ENCODE assay signal across 11 cellular contexts in the genomic region with DNA sequence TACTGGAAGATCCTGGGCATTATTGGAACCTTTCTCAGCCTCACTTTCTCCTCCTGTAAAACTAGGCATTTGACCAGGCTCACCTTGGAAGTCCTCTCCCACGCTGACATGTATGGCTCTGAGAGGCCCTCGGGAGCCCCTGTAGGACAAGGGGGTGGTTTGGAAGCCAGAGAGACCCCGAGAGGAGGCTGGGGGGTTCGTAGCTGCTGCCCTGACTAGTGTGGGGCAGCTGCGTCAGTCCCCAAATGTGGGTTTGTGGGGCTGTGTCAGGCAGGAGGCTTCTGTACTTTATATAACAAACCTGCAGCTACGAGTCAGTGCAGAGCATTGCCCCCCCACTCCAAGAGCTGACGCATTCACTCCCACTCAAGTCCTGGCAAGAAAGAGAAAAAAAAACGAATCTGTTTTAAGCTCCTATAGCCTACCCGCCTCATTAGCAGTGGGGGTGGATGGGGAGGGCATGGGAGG. TPM values are rescaled to one million over a fixed set of nuclear protein-coding genes. Genes with fewer than 3 reads are reported as not detected.
DNase-seq lines count a peak whose midpoint lies in the region; ATAC-seq, FAIRE-seq and TF ChIP-seq lines count a peak whose summit lies in the region.
"Had no signal": no experiment of that assay in that cellular context is flagged by ENCODE, and none has a peak within 500 bp of the region (broad histone marks: within the 10 kb centered on the region; RNA-seq: fewer than 3 reads in every experiment).

No MANE protein-coding gene starts in this region.

- H3K4me1 ChIP-seq in ES-I3 (ENCODE audit: insufficient read depth, low read length) (peaks cover 37% of the 10 kb centered on the region), adipocyte (ENCODE audit: control insufficient read depth, insufficient read depth, low read length) (peaks cover 34% of the 10 kb centered on the region), kidney (ENCODE audit: control insufficient read depth in 1 of 2, insufficient read depth in 1 of 2, low read depth in 1 of 2, low read length in 2 of 2) (peaks cover 16 to 33% of the 10 kb centered on the region in 2 donors), gastrocnemius medialis (peaks cover 0 to 2% of the 10 kb centered on the region in 2 donors)

- H3K27ac ChIP-seq in kidney (ENCODE audit: low read depth in 2 of 2, low read length in 2 of 2) (peak overlapping the region; percentile 88 to 97), gastrocnemius medialis (peak overlapping the region; percentile 18 to 83 (median 81))
- H3K27ac ChIP-seq: spleen had no signal

- in situ Hi-C loops in gastrocnemius medialis (cut with MboI; ENCODE audit: low sequenced_read_pairs in 4 of 4), result no loop called here

- no peak for ATAC-seq in gastrocnemius medialis
- no peak for ATAC-seq in GM21447 (IDR thresholded peaks at IDR 0.05; ENCODE audit: unreplicated experiment)
- no peak for ATAC-seq in HG03432 (IDR thresholded peaks at IDR 0.05; ENCODE audit: unreplicated experiment)
- no peak for ATAC-seq in GM21526 (IDR thresholded peaks at IDR 0.05; ENCODE audit: low FRiP score, unreplicated experiment)

- no peaks in the 10 kb centered on the region for H3K9me3 ChIP-seq in ES-I3 (ENCODE audit: control insufficient read depth, insufficient read depth, low read length)
- H3K9me3 ChIP-seq in adipocyte (ENCODE audit: control insufficient read depth, low read length), result no peaks in the 10 kb centered on the region
- no peaks in the 10 kb centered on the region for H3K9me3 ChIP-seq in kidney (ENCODE audit: control insufficient read depth in 1 of 2, low read length in 2 of 2)
- no peaks in the 10 kb centered on the region for H3K9me3 ChIP-seq in gastrocnemius medialis
- H3K9me3 ChIP-seq: spleen had no signal

- peaks cover 5% of the 10 kb centered on the region for H3K27me3 ChIP-seq in adipocyte (replicated peaks; ENCODE audit: control insufficient read depth, insufficient read depth, low read length)
- H3K27me3 ChIP-seq in gastrocnemius medialis, result peaks cover 5 to 11% (median 6%) of the 10 kb centered on the region in 3 donors

- H3K4me3 ChIP-seq in adipocyte (ENCODE audit: low read length) (peak overlapping the region; percentile 81), kidney (ENCODE audit: low read length in 2 of 2) (peak overlapping the region; percentile 66 to 95), gastrocnemius medialis (peak overlapping the region; percentile 51 to 63 (median 53))
- H3K4me3 ChIP-seq: spleen had no signal

- TF ChIP-seq CTCF in kidney (IDR thresholded peaks at IDR 0.05; ENCODE audit: borderline replicate concordance, extremely low read depth, insufficient read depth) (no peak), gastrocnemius medialis (IDR thresholded peaks at IDR 0.05 in 4 of 5, conservative IDR thresholded peaks at IDR 0.05 in 1 of 5) (no peak)

- H3K36me3 ChIP-seq in ES-I3 (ENCODE audit: insufficient read depth, low read length) (no peaks in the 10 kb centered on the region), adipocyte (ENCODE audit: control insufficient read depth, insufficient read depth, low read length, severe bottlenecking) (no peaks in the 10 kb centered on the region), kidney (ENCODE audit: control insufficient read depth in 1 of 2, insufficient read depth in 2 of 2, low read length in 2 of 2) (no peaks in the 10 kb centered on the region), gastrocnemius medialis (no peaks in the 10 kb centered on the region)
- H3K36me3 ChIP-seq: spleen had no signal

- FAIRE-seq in kidney (lab: Jason Lieb, UNC), result no peak

- no peak for TF ChIP-seq POLR2A in gastrocnemius medialis (IDR thresholded peaks at IDR 0.05)

- H3K9ac ChIP-seq in ES-I3 (ENCODE audit: low read depth, low read length) (peak overlapping the region; percentile 10; the same call in 1 of the 2 replicates), adipocyte (ENCODE audit: low read length) (peak overlapping the region; percentile 83), kidney (ENCODE audit: low read length in 2 of 2) (peak overlapping the region; percentile 78 to 96)

- intact Hi-C loops in kidney (cut with DNase I), result no loop called here
- intact Hi-C loops in gastrocnemius medialis (cut with DNase I; ENCODE audit: low total_unique reads), result loop anchor here (5.0 kb wide), 1 partner anchor 72 kb away; no protein-coding TSS in a partner anchor

- DNase-seq in adipocyte (ENCODE audit: low read depth) (peak; percentile 24), kidney (no peak), gastrocnemius medialis (no peak), NCI-H1436 (lab: John Stamatoyannopoulos, UW) (no peak)
- DNase-seq: activated B cell treated with CpG ODN at 0.5 μM for 24 hours, NCI-H510A, spleen had no signal

RNA-seq across cellular contexts. Expression of gene CX3CL1, which starts 1.8 kb away (rescaled TPM):
- total RNA-seq in kidney (46.4 TPM), gastrocnemius medialis (10 to 100 TPM in 1 of 4 donors, 1 to 10 TPM in 3; 2.2 to 15.7 (median 6.7) TPM)
- polyA plus RNA-seq in kidney (ENCODE audit: insufficient read depth, low read depth, low replicate concordance), result 39.1 TPM

RNA-seq across cellular contexts. Expression of gene CCL22, which starts 15.5 kb away (rescaled TPM):
- 1.3 TPM for total RNA-seq in kidney
- polyA plus RNA-seq in kidney (ENCODE audit: insufficient read depth, low read depth, low replicate concordance), result not detected
- total RNA-seq in gastrocnemius medialis, result not detected

RNA-seq across cellular contexts. Expression of gene CCL17, which starts 30.5 kb away (rescaled TPM):
- 1.5 TPM for total RNA-seq in kidney
- polyA plus RNA-seq in kidney (ENCODE audit: insufficient read depth, low read depth, low replicate concordance), result not detected
- not detected for total RNA-seq in gastrocnemius medialis

Comparison
In these comparisons a context has a peak if more than half of its experiments do, and no peak if none do; other contexts are left out.
1. H3K9ac ChIP-seq: peak in every context shown above with its lines; median percentile 87 in kidney; 83 in adipocyte; 10 in ES-I3.